Comparison of ENCODE assay signal across 19 cellular contexts in genomic region chr3:192821161-192821560, GRCh38.
DNase-seq lines count a peak whose midpoint lies in the region; ATAC-seq and TF ChIP-seq lines count a peak whose summit lies in the region.
"Had no signal": no experiment of that assay in that cellular context is flagged by ENCODE, and none has a peak within 500 bp of the region (broad histone marks: within the 10 kb centered on the region; RNA-seq: fewer than 3 reads in every experiment).

No MANE protein-coding gene starts in this region.

- peaks cover 18% of the 10 kb centered on the region for H3K36me3 Mint-ChIP-seq in T-helper 1 cell treated with Interleukin-12 subunit alpha and Interleukin-12 subunit beta and Interleukin-4 antibody, amounts not matched to agents 30 μg/mL and 1 μg/mL, for 36 hours (ENCODE audit: low read depth)
- H3K36me3 Mint-ChIP-seq in T-helper 17 cell (ENCODE audit: low read depth) (no peaks in the 10 kb centered on the region), glutamatergic neuron (ENCODE audit: unreplicated experiment) (no peaks in the 10 kb centered on the region)
- H3K36me3 Mint-ChIP-seq: CD8-positive, alpha-beta T cell had no signal

- no peaks in the 10 kb centered on the region for H3K27me3 ChIP-seq in trophoblast cell (ENCODE audit: insufficient read depth, low read length)

- no peak overlapping the region for H3K9ac ChIP-seq in trophoblast cell (ENCODE audit: low read length)
- H3K9ac ChIP-seq: GM23248 had no signal

- no CpG with 5 or more reads among the region's 2 CpGs for WGBS in trophoblast cell (ENCODE audit: extremely low coverage, insufficient coverage, insufficient read length)

- DNase-seq in T-helper 1 cell (no peak), T-helper 17 cell (no peak), glutamatergic neuron (no peak), trophoblast cell (peak; percentile 35 to 63), T-helper 2 cell (no peak)
- DNase-seq in effector CD8-positive, alpha-beta T cell (lab: John Stamatoyannopoulos, UW), result no peak
- DNase-seq: ACHN; AML-193; C1 segment of cervical spinal cord; Caco-2; CD8-positive, alpha-beta T cell; DMS153; DND-41; GM23248; H7; HCEC 1CT had no signal

- H2BK5ac ChIP-seq in trophoblast cell (ENCODE audit: low read depth, low read length, poor library complexity), result no peak overlapping the region

- H3K79me2 ChIP-seq in trophoblast cell (ENCODE audit: control insufficient read depth, insufficient read depth, low read length, poor library complexity), result no peaks in the 10 kb centered on the region

- H3K4me1 ChIP-seq in trophoblast cell (ENCODE audit: control insufficient read depth in 1 of 2, insufficient read depth in 2 of 2, low read length in 2 of 2), result peaks cover 7 to 8% of the 10 kb centered on the region in 2 experiments

- H3K27ac ChIP-seq in trophoblast cell (ENCODE audit: low read depth, low read length), result no peak overlapping the region
- H3K27ac ChIP-seq: 22Rv1, GM23248 had no signal

- H3K9me3 ChIP-seq in T-helper 17 cell (ENCODE audit: control insufficient read depth, low read length, poor library complexity, severe bottlenecking), result no peaks in the 10 kb centered on the region
- no peaks in the 10 kb centered on the region for H3K9me3 ChIP-seq in trophoblast cell (ENCODE audit: insufficient read depth, low read depth, low read length)
- H3K9me3 ChIP-seq: Caco-2 had no signal

- H3K27ac Mint-ChIP-seq in T-helper 1 cell treated with Interleukin-12 subunit alpha and Interleukin-12 subunit beta and Interleukin-4 antibody, amounts not matched to agents 30 μg/mL and 1 μg/mL, for 36 hours, result peak overlapping the region; percentile 43
- H3K27ac Mint-ChIP-seq in T-helper 17 cell (peak overlapping the region; percentile 90), glutamatergic neuron (ENCODE audit: unreplicated experiment) (peak overlapping the region; percentile 88)
- H3K27ac Mint-ChIP-seq: CD8-positive, alpha-beta T cell had no signal

- H2AK5ac ChIP-seq in trophoblast cell (ENCODE audit: low read length), result no peak overlapping the region

- ATAC-seq in T-helper 17 cell (no peak), GM19035 (IDR thresholded peaks at IDR 0.05; ENCODE audit: unreplicated experiment) (no peak)
- ATAC-seq: CD8-positive, alpha-beta T cell had no signal

- H2BK12ac ChIP-seq in trophoblast cell (ENCODE audit: low read length), result no peak overlapping the region

- no peak overlapping the region for H3K4ac ChIP-seq in trophoblast cell (ENCODE audit: low read depth, low read length)

- no peaks in the 10 kb centered on the region for H3K27me3 Mint-ChIP-seq in T-helper 1 cell treated with Interleukin-12 subunit alpha and Interleukin-12 subunit beta and Interleukin-4 antibody, amounts not matched to agents 30 μg/mL and 1 μg/mL, for 36 hours (ENCODE audit: low read depth)
- H3K27me3 Mint-ChIP-seq in T-helper 17 cell, result no peaks in the 10 kb centered on the region
- H3K27me3 Mint-ChIP-seq in glutamatergic neuron (ENCODE audit: unreplicated experiment), result peaks cover 1% of the 10 kb centered on the region

- H4K8ac ChIP-seq in trophoblast cell (ENCODE audit: low read depth, low read length), result no peak overlapping the region

- no peaks in the 10 kb centered on the region for H3K9me3 Mint-ChIP-seq in T-helper 1 cell treated with Interleukin-12 subunit alpha and Interleukin-12 subunit beta and Interleukin-4 antibody, amounts not matched to agents 30 μg/mL and 1 μg/mL, for 36 hours
- peaks cover 10% of the 10 kb centered on the region for H3K9me3 Mint-ChIP-seq in glutamatergic neuron (ENCODE audit: unreplicated experiment)
- H3K9me3 Mint-ChIP-seq: CD8-positive, alpha-beta T cell had no signal

- H3K79me1 ChIP-seq in trophoblast cell (ENCODE audit: low read length), result peaks cover 2% of the 10 kb centered on the region

- no peak overlapping the region for H3K18ac ChIP-seq in trophoblast cell (ENCODE audit: low read length)

- H3K14ac ChIP-seq in trophoblast cell (ENCODE audit: low read length), result no peak overlapping the region

- H3K4me3 Mint-ChIP-seq in T-helper 1 cell treated with Interleukin-12 subunit alpha and Interleukin-12 subunit beta and Interleukin-4 antibody, amounts not matched to agents 30 μg/mL and 1 μg/mL, for 36 hours, result no peak overlapping the region
- H3K4me3 Mint-ChIP-seq in T-helper 17 cell, result no peak overlapping the region
- no peak overlapping the region for H3K4me3 Mint-ChIP-seq in glutamatergic neuron (ENCODE audit: unreplicated experiment)
- H3K4me3 Mint-ChIP-seq: CD8-positive, alpha-beta T cell had no signal

- no peak overlapping the region for H3K4me2 ChIP-seq in trophoblast cell (ENCODE audit: low read length)

- no peak overlapping the region for H2AFZ ChIP-seq in trophoblast cell (ENCODE audit: insufficient read depth, low read length, poor library complexity)
- H2AFZ ChIP-seq: GM23248 had no signal

- H4K91ac ChIP-seq in trophoblast cell (ENCODE audit: low read depth, low read length), result no peak overlapping the region

- no peak for TF ChIP-seq CTCF in glutamatergic neuron (IDR thresholded peaks at IDR 0.05; ENCODE audit: partially characterized antibody, unreplicated experiment)

- H2BK120ac ChIP-seq in trophoblast cell (ENCODE audit: insufficient read depth, low read length, poor library complexity), result no peak overlapping the region

- H3K4me1 Mint-ChIP-seq in T-helper 1 cell treated with Interleukin-12 subunit alpha and Interleukin-12 subunit beta and Interleukin-4 antibody, amounts not matched to agents 30 μg/mL and 1 μg/mL, for 36 hours (ENCODE audit: low read depth), result peaks cover 66% of the 10 kb centered on the region
- H3K4me1 Mint-ChIP-seq in T-helper 17 cell, result peaks cover 43% of the 10 kb centered on the region
- H3K4me1 Mint-ChIP-seq in glutamatergic neuron (ENCODE audit: low read depth, unreplicated experiment), result peaks cover 63% of the 10 kb centered on the region

- H3K36me3 ChIP-seq in trophoblast cell (ENCODE audit: control insufficient read depth in 1 of 2, insufficient read depth in 2 of 2, low read length in 2 of 2), result no peaks in the 10 kb centered on the region

- no peak overlapping the region for H3K23ac ChIP-seq in trophoblast cell (ENCODE audit: low read length)

- no peak overlapping the region for H3K4me3 ChIP-seq in trophoblast cell (ENCODE audit: low read depth, low read length)
- H3K4me3 ChIP-seq: GM23248 had no signal

- no peak overlapping the region for H4K12ac ChIP-seq in trophoblast cell (ENCODE audit: low read depth, low read length)

Comparison
In these comparisons a context has a peak if more than half of its experiments do, and no peak if none do; other contexts are left out.
1. DNase-seq: peak in trophoblast cell (2 of 2); none in T-helper 1 cell (0 of 5), T-helper 17 cell (0 of 3), glutamatergic neuron (single experiment), effector CD8-positive, alpha-beta T cell (single experiment) and T-helper 2 cell (0 of 5).
2. Peak in every context shown above with its lines, with median percentiles within 50 percentile points of each other: H3K27ac Mint-ChIP-seq.